Comparison of ENCODE assay signal across 13 cellular contexts in the genomic region with DNA sequence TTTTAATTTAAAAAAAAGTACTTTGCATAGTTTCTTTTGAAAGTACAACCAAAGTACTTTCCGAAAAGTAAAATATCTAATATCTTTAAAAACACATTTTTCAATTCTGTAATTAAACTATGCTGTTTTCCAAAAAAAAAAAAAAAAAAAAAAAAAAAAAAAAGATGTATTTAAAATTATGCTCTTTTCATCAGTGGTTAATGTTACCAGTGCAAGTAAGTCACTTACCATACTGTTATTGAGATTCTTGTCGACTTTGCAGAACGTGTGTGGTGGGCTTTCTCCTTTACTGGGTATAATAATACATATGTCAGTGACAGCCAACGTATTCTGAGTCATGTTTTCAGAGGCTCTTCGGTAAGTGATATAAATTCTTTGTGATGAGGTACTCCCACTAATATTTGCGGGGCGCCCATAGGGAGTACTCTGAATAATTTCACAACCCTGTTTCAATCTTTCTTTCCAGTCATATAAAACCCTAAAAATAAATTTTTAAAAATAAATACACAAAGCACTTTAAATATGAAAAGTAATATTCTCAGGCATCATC.
"Had no signal": no experiment of that assay in that cellular context is flagged by ENCODE, and none has a peak within 500 bp of the region (broad histone marks: within the 10 kb centered on the region; RNA-seq: fewer than 3 reads in every experiment).

No MANE protein-coding gene starts in this region.

- H3K4me3 ChIP-seq: mucosa of descending colon, thyroid gland had no signal

- DNase-seq: activated CD4-positive, CD25-positive, alpha-beta regulatory T cell treated with anti-CD3 and anti-CD28 coated beads, Interleukin-2, amount 50 U/mL, for 72 hours; activated CD8-positive, alpha-beta memory T cell treated with anti-CD3 and anti-CD28 coated beads for 24 hours; activated CD8-positive, alpha-beta memory T cell treated with anti-CD3 and anti-CD28 coated beads, Interleukin-2, amount 50 U/mL, for 48 hours; activated gamma-delta T cell; activated T-cell treated with anti-CD3 and anti-CD28 coated beads, Interleukin-2, amount 50 U/mL, for 48 hours; cortex of kidney; effector CD4-positive, alpha-beta T cell; immature natural killer cell; mucosa of descending colon; naive B cell; stimulated activated CD4-positive, alpha-beta T cell treated with anti-CD3 and anti-CD28 coated beads, Interleukin-2, amount 100 ng/mL, for 24 hours; stimulated activated naive CD4-positive, alpha-beta T cell treated with Interleukin-2 at 50 U/mL for 16 hours; thyroid gland had no signal
